11 cellular contexts compared by ENCODE assay signal in genomic region chr6:68122032-68122431, GRCh38.
"Had no signal": no experiment of that assay in that cellular context is flagged by ENCODE, and none has a peak within 500 bp of the region (broad histone marks: within the 10 kb centered on the region; RNA-seq: fewer than 3 reads in every experiment).

No MANE protein-coding gene starts in this region.

- ATAC-seq: HepG2 had no signal

- H3K4me3 ChIP-seq: GM23248 had no signal

- H3K9ac ChIP-seq: GM23248 had no signal

- H3K4me1 Mint-ChIP-seq: H9, IgD-negative memory B cell had no signal

- H3K36me3 Mint-ChIP-seq: IgD-negative memory B cell had no signal

- H2AFZ ChIP-seq: GM23248 had no signal

- FAIRE-seq: H1, H54, HepG2 had no signal

- H3K27ac Mint-ChIP-seq: H9, HFFc6, IgD-negative memory B cell had no signal

- H3K27me3 Mint-ChIP-seq: IgD-negative memory B cell had no signal

- H3K4me3 Mint-ChIP-seq: H9, HFFc6, IgD-negative memory B cell had no signal

- H3K27ac ChIP-seq: GM23248, HL-60 had no signal

- DNase-seq: GM23248, H9, HCEC 1CT, HFFc6, Kasumi-1, KG1 had no signal
